9 cellular contexts compared by ENCODE assay signal in genomic region chr16:87062569-87063442, GRCh38.
DNase-seq lines count a peak whose midpoint lies in the region; ATAC-seq and TF ChIP-seq lines count a peak whose summit lies in the region.
"Had no signal": no experiment of that assay in that cellular context is flagged by ENCODE, and none has a peak within 500 bp of the region (broad histone marks: within the 10 kb centered on the region; RNA-seq: fewer than 3 reads in every experiment).

No MANE protein-coding gene starts in this region.

- no peaks in the 10 kb centered on the region for H3K36me3 ChIP-seq in CD4-positive, alpha-beta memory T cell (ENCODE audit: insufficient read depth, low read length)
- H3K36me3 ChIP-seq in PC-3 (ENCODE audit: low read depth, low read length) = no peaks in the 10 kb centered on the region

- DNase-seq in CD4-positive, alpha-beta memory T cell = peak in 3 of 5 donors; percentile 2 to 9 (median 7)
- DNase-seq in HFFc6 (peak; percentile 38), PC-3 (peak; percentile 73), left cardiac atrium (peak; percentile 81), retina (peak; percentile 80), cortex of kidney (lab: John Stamatoyannopoulos, UW) (no peak)
- DNase-seq in activated naive CD8-positive, alpha-beta T cell treated with anti-CD3 and anti-CD28 coated beads, Interleukin-2, amount 50 U/mL, for 16 hours (ENCODE audit: low read depth, low spot score) = peak; percentile 20

- peaks cover 0 to 4% (median 0%) of the 10 kb centered on the region in 8 donors for H3K9me3 Mint-ChIP-seq in CD4-positive, alpha-beta memory T cell
- H3K9me3 Mint-ChIP-seq in HFFc6 = no peaks in the 10 kb centered on the region
- H3K9me3 Mint-ChIP-seq: T-helper 1 cell treated with Interleukin-12 subunit alpha and Interleukin-12 subunit beta and Interleukin-4 antibody, amounts not matched to agents 30 μg/mL and 1 μg/mL, for 36 hours had no signal

- H3K4me1 ChIP-seq in CD4-positive, alpha-beta memory T cell (ENCODE audit: insufficient read depth, low read length) = no peaks in the 10 kb centered on the region
- peaks cover 7% of the 10 kb centered on the region; the same call in 1 of the 2 replicates for H3K4me1 ChIP-seq in PC-3 (ENCODE audit: insufficient read depth, low read length)

- H3K4me3 Mint-ChIP-seq in CD4-positive, alpha-beta memory T cell = no peak overlapping the region
- H3K4me3 Mint-ChIP-seq in HFFc6 = peak overlapping the region; percentile 69
- H3K4me3 Mint-ChIP-seq: T-helper 1 cell treated with Interleukin-12 subunit alpha and Interleukin-12 subunit beta and Interleukin-4 antibody, amounts not matched to agents 30 μg/mL and 1 μg/mL, for 36 hours had no signal

- POLR2A ChIA-PET in CD4-positive, alpha-beta memory T cell (lab: Charles Lee; ENCODE audit: partially characterized antibody) = no interaction called here
- POLR2A ChIA-PET in PC-3 (lab: Charles Lee; ENCODE audit: unreplicated experiment) = no interaction called here

- H3K79me2 ChIP-seq in PC-3 (ENCODE audit: low read length) = no peaks in the 10 kb centered on the region

- no peaks in the 10 kb centered on the region for H3K4me1 Mint-ChIP-seq in CD4-positive, alpha-beta memory T cell
- H3K4me1 Mint-ChIP-seq in HFFc6 (ENCODE audit: low read depth) = peaks cover 28% of the 10 kb centered on the region; the same call in 1 of the 2 replicates

- no peaks in the 10 kb centered on the region for H4K20me1 ChIP-seq in PC-3 (ENCODE audit: low read length)

- H3K9me3 ChIP-seq in CD4-positive, alpha-beta memory T cell (ENCODE audit: control insufficient read depth in 1 of 2, low read length in 2 of 2) = no peaks in the 10 kb centered on the region
- no peaks in the 10 kb centered on the region for H3K9me3 ChIP-seq in PC-3 (ENCODE audit: low read length)

- no peak overlapping the region for H3K27ac ChIP-seq in CD4-positive, alpha-beta memory T cell (ENCODE audit: low read depth, low read length)
- no peak overlapping the region for H3K27ac ChIP-seq in PC-3 (ENCODE audit: low read length)

- peak overlapping the region; percentile 87 for H3K4me2 ChIP-seq in PC-3 (ENCODE audit: low read length)

- peak; percentile 92 for ATAC-seq in PC-3
- peak; percentile 89 to 91 for ATAC-seq in left cardiac atrium
- no peak for ATAC-seq in HG03196 (IDR thresholded peaks at IDR 0.05; ENCODE audit: unreplicated experiment)

- intact Hi-C loops in CD4-positive, alpha-beta memory T cell (cut with micrococcal nuclease) = loop anchor here (5.0 kb wide), 1 partner anchor 501 kb away; no protein-coding TSS in a partner anchor
- intact Hi-C loops in PC-3 (cut with micrococcal nuclease) (loop anchor here (1.0 to 5.0 kb wide), 4 partner anchors 46 to 500 kb away; partner anchors contain the start of gene FOXL1), left cardiac atrium (cut with DNase I) (loop anchor here (1.0 to 10.0 kb wide), 3 partner anchors 212 to 499 kb away; no protein-coding TSS in a partner anchor)

- peaks cover 31% of the 10 kb centered on the region in 2 donors for H3K27me3 Mint-ChIP-seq in CD4-positive, alpha-beta memory T cell
- H3K27me3 Mint-ChIP-seq in HFFc6 (ENCODE audit: insufficient read depth) = peaks cover 5% of the 10 kb centered on the region

- no peaks in the 10 kb centered on the region for H3F3A ChIP-seq in PC-3 (ENCODE audit: low read length, unreplicated experiment)

- no peak overlapping the region for H3K27ac Mint-ChIP-seq in CD4-positive, alpha-beta memory T cell
- no peak overlapping the region for H3K27ac Mint-ChIP-seq in HFFc6
- H3K27ac Mint-ChIP-seq: T-helper 1 cell treated with Interleukin-12 subunit alpha and Interleukin-12 subunit beta and Interleukin-4 antibody, amounts not matched to agents 30 μg/mL and 1 μg/mL, for 36 hours had no signal

- CTCF ChIA-PET in CD4-positive, alpha-beta memory T cell (lab: Charles Lee; ENCODE audit: partially characterized antibody) = interaction anchor here (0.6 to 1.5 kb wide), 6 partner anchors 22 to 1007 kb away, joined by 3 to 7 read pairs (median 3); no protein-coding TSS in a partner anchor
- CTCF ChIA-PET in PC-3 (lab: Charles Lee) = interaction anchor here (0.6 to 1.3 kb wide), 8 partner anchors 19 to 500 kb away, joined by 3 to 22 read pairs (median 3); no protein-coding TSS in a partner anchor

- no peak overlapping the region for H3K4me3 ChIP-seq in CD4-positive, alpha-beta memory T cell (ENCODE audit: low read length in 2 of 2)
- H3K4me3 ChIP-seq in PC-3 (ENCODE audit: low read length) = peak overlapping the region; percentile 55

- H3K27me3 ChIP-seq in CD4-positive, alpha-beta memory T cell (ENCODE audit: insufficient read depth, low read length) = peaks cover 4% of the 10 kb centered on the region
- no peaks in the 10 kb centered on the region for H3K27me3 ChIP-seq in PC-3 (ENCODE audit: low read length)

- H3K36me3 Mint-ChIP-seq in CD4-positive, alpha-beta memory T cell = no peaks in the 10 kb centered on the region
- no peaks in the 10 kb centered on the region for H3K36me3 Mint-ChIP-seq in HFFc6 (ENCODE audit: low read depth)

- no TSS peak for BruUV-seq in PC-3 (replicated peaks; lab: Mats Ljungman, UMichigan)

- peak; percentile 95 for TF ChIP-seq CTCF in HFFc6 (IDR thresholded peaks at IDR 0.05)
- TF ChIP-seq CTCF in PC-3 (conservative IDR thresholded peaks at IDR 0.05; ENCODE audit: low read depth, low read length) = peak; percentile 86

- H3K9ac ChIP-seq in PC-3 (ENCODE audit: low read length) = peak overlapping the region; percentile 37; the same call in 1 of the 2 replicates

- H2AFZ ChIP-seq in PC-3 (ENCODE audit: low read length) = peak overlapping the region; percentile 72

- H3K9me2 ChIP-seq in PC-3 (replicated peaks; ENCODE audit: low read length) = no peaks in the 10 kb centered on the region
